In the genomic region with DNA sequence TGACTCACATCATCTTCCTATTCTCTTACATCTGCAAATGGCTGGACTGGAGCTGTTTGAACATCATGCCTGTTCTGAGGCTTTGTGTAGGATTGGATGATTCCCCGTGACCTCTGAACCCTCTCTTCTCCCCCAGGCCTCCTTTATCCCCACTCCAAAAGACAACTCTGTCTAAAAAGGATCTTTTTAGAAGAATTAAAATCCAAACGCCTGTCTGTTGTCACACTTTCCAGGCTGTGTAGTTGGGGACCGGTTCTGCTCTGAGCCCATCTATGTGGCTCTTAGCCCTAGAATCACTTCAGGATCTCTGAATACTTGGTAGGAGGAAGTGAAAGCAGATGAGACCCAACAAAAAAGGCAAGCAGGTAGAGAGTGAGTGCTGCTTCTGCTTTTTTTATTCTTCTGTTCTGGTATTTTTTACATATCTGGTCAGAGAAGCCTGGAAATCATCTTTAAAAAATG, we compare ENCODE assay signal across 8 cellular contexts. TPM values are rescaled to one million over a fixed set of nuclear protein-coding genes. Genes with fewer than 3 reads are reported as not detected.
DNase-seq lines count a peak whose midpoint lies in the region; ATAC-seq and TF ChIP-seq lines count a peak whose summit lies in the region.

No MANE protein-coding gene starts in this region.

- H3K4me3 ChIP-seq in colonic mucosa = no peak overlapping the region
- no peak overlapping the region for H3K4me3 ChIP-seq in H7 (ENCODE audit: insufficient read depth, low read depth, low read length)

- BruUV-seq in MCF 10A (replicated peaks; lab: Mats Ljungman, UMichigan) = no TSS peak

- no peak overlapping the region for H3K27ac Mint-ChIP-seq in MCF 10A (ENCODE audit: low read depth, unreplicated experiment)

- H3K9me3 Mint-ChIP-seq in MCF 10A (ENCODE audit: unreplicated experiment) = peaks cover 7% of the 10 kb centered on the region

- CTCF ChIA-PET in MCF 10A (lab: Yijun Ruan, JAX) = no interaction called here

- H3K4me1 ChIP-seq in colonic mucosa = no peaks in the 10 kb centered on the region

- DNase-seq in GM10266 (ENCODE audit: extremely low spot score) (peak; percentile 43), colonic mucosa (no peak), NCI-H2171 (lab: John Stamatoyannopoulos, UW) (no peak), DMS 273 treated with DMSO at 0.1 percent for 48 hours (lab: John Stamatoyannopoulos, UW) (no peak), MCF 10A (ENCODE audit: unreplicated experiment) (no peak), H7 (no peak)

- intact Hi-C loops in colonic mucosa (cut with DNase I) (no loop called here), MCF 10A (cut with micrococcal nuclease) (no loop called here)

- H3K27ac ChIP-seq in colonic mucosa = peak overlapping the region; percentile 48

- no peaks in the 10 kb centered on the region for H3K36me3 ChIP-seq in colonic mucosa
- no peaks in the 10 kb centered on the region for H3K36me3 ChIP-seq in H7 (replicated peaks; ENCODE audit: control insufficient read depth, insufficient read depth, low read length)

- no peaks in the 10 kb centered on the region for H3K9me3 ChIP-seq in colonic mucosa

- no peaks in the 10 kb centered on the region for H3K27me3 Mint-ChIP-seq in MCF 10A (ENCODE audit: insufficient read depth, unreplicated experiment)

- peaks cover 5% of the 10 kb centered on the region for H3K4me1 Mint-ChIP-seq in MCF 10A (ENCODE audit: insufficient read depth, unreplicated experiment)

- peak; percentile 79 for ATAC-seq in GM21447 (IDR thresholded peaks at IDR 0.05; ENCODE audit: unreplicated experiment)
- peak; percentile 55 for ATAC-seq in HG03558 (IDR thresholded peaks at IDR 0.05; ENCODE audit: extremely low read depth, unreplicated experiment)

- POLR2A ChIA-PET in MCF 10A (lab: Yijun Ruan, JAX) = no interaction called here

- TF ChIP-seq CTCF in GM10266 (IDR thresholded peaks at IDR 0.05; ENCODE audit: control insufficient read depth, insufficient read depth, low read depth, missing control alignments) (no peak), colonic mucosa (IDR thresholded peaks at IDR 0.05) (no peak), MCF 10A (IDR thresholded peaks at IDR 0.05; ENCODE audit: unreplicated experiment) (no peak)

- no peak overlapping the region for H3K4me3 Mint-ChIP-seq in MCF 10A (ENCODE audit: unreplicated experiment)

- no peaks in the 10 kb centered on the region for H3K36me3 Mint-ChIP-seq in MCF 10A (ENCODE audit: insufficient read depth, unreplicated experiment)

- H3K9ac ChIP-seq in colonic mucosa (ENCODE audit: low read depth in 2 of 2, low read length in 2 of 2) = no peak overlapping the region

- H3K27me3 ChIP-seq in colonic mucosa = no peaks in the 10 kb centered on the region
- no peaks in the 10 kb centered on the region for H3K27me3 ChIP-seq in H7 (ENCODE audit: control insufficient read depth, insufficient read depth, low read length)

RNA-seq across cellular contexts. Expression of a gene that starts 0.6 kb away (rescaled TPM):
- total RNA-seq in colonic mucosa (1 to 10 TPM; 1.7 to 2.2 TPM), MCF 10A (2022) (0.61 TPM in 1 of 2 replicates, not detected in the other)
- 0.55 TPM in 1 of 2 replicates, not detected in the other for total RNA-seq in H7 (2014; rRNA removed; shearing (Covaris generic))

RNA-seq across cellular contexts. Expression of a gene that starts 6.3 kb away (rescaled TPM):
- total RNA-seq in colonic mucosa (10 to 100 TPM; 10.8 to 11.6 TPM), MCF 10A (2022) (11.9 and 17.1 TPM in 2 replicates)
- 1.8 and 2.2 TPM in 2 replicates for total RNA-seq in H7 (2014; rRNA removed; shearing (Covaris generic))
